In genomic region chr1:156115514-156116374, GRCh38 we compare ENCODE assay signal across 1 cellular context.
TF ChIP-seq lines count a peak whose summit lies in the region.

No MANE protein-coding gene starts in this region.

TF ChIP-seq in GM23338, 12 proteins besides CTCF, POLR2A, EP300 and RAD21:
- no peak for TF ChIP-seq CREB1 (CRISPR knock-in tag; IDR thresholded peaks at IDR 0.05; ENCODE audit: low read depth)
